ENCODE assay signal across 11 cellular contexts in the genomic region with DNA sequence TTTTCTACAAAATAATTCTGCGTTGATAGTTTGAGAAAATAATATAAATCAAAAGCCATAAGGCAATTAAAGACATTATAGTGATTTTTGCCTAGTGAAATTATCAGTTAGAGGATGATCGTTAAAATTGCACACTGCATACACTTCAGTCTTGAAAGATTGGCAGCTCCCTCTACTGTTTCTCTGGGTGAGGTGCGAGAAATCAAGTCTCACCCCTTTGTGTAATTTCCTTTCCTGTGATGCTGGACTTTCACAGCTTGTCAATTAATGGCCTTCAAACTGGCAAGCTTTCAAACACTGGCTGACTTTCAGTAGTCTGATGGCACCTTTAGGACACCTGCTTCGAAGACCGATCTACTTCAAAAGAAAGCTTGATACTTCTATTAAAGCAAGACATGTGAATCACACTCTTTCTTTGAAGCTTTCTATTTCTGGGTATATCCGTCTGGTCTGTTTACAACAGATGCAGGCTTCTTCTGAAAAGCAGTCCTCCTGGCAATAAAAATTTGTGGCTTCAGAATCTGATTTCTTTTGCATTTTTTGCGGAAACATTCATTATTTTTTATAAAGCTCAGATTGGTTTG.
DNase-seq lines count a peak whose midpoint lies in the region; ATAC-seq and TF ChIP-seq lines count a peak whose summit lies in the region.
"Had no signal": no experiment of that assay in that cellular context is flagged by ENCODE, and none has a peak within 500 bp of the region (broad histone marks: within the 10 kb centered on the region; RNA-seq: fewer than 3 reads in every experiment).

No MANE protein-coding gene starts in this region.

- BruUV-seq in MCF 10A (replicated peaks; lab: Mats Ljungman, UMichigan): no TSS peak

- H3K4me3 Mint-ChIP-seq in MCF 10A (ENCODE audit: unreplicated experiment) (no peak overlapping the region), type B pancreatic cell (no peak overlapping the region)
- H3K4me3 Mint-ChIP-seq: IgD-negative memory B cell had no signal

- DNase-seq in MCF 10A (ENCODE audit: unreplicated experiment) (peak; percentile 51), breast epithelium (ENCODE audit: low spot score in 2 of 2) (no peak), NCI-H446 treated with DMSO at 0.1 percent for 48 hours (lab: John Stamatoyannopoulos, UW) (peak; percentile 74), epithelial cell of proximal tubule (ENCODE audit: low read depth) (no peak), type B pancreatic cell (ENCODE audit: extremely low spot score, unreplicated experiment) (no peak), colonic mucosa (no peak), mucosa of descending colon (no peak)

- TF ChIP-seq POLR2A in breast epithelium (IDR thresholded peaks at IDR 0.05): no peak

- POLR2A ChIA-PET in MCF 10A (lab: Yijun Ruan, JAX): no interaction called here

- no peaks in the 10 kb centered on the region for H3K36me3 Mint-ChIP-seq in MCF 10A (ENCODE audit: insufficient read depth, unreplicated experiment)
- no peaks in the 10 kb centered on the region for H3K36me3 Mint-ChIP-seq in type B pancreatic cell
- H3K36me3 Mint-ChIP-seq: IgD-negative memory B cell had no signal

- no peak overlapping the region for H3K9ac ChIP-seq in colonic mucosa (ENCODE audit: low read depth in 2 of 2, low read length in 2 of 2)
- H3K9ac ChIP-seq: BLaER1 treated with 17β-estradiol and CSF1 and Interleukin-3, amounts not matched to agents 10 nM and 100 nM had no signal

- CTCF ChIA-PET in MCF 10A (lab: Yijun Ruan, JAX): interaction anchor here (0.6 to 1.4 kb wide), 13 partner anchors 8 to 1145 kb away, joined by 3 to 14 read pairs (median 4); no protein-coding TSS in a partner anchor

- no peaks in the 10 kb centered on the region for H3K4me1 Mint-ChIP-seq in MCF 10A (ENCODE audit: insufficient read depth, unreplicated experiment)
- no peaks in the 10 kb centered on the region for H3K4me1 Mint-ChIP-seq in type B pancreatic cell (ENCODE audit: unreplicated experiment)
- H3K4me1 Mint-ChIP-seq: IgD-negative memory B cell had no signal

- no peaks in the 10 kb centered on the region for H3K4me1 ChIP-seq in breast epithelium
- no peaks in the 10 kb centered on the region for H3K4me1 ChIP-seq in colonic mucosa
- no peaks in the 10 kb centered on the region for H3K4me1 ChIP-seq in mucosa of descending colon (ENCODE audit: low read depth)
- H3K4me1 ChIP-seq: BLaER1 treated with 17β-estradiol and CSF1 and Interleukin-3, amounts not matched to agents 10 nM and 100 nM had no signal

- H3K27ac ChIP-seq in breast epithelium (no peak overlapping the region), colonic mucosa (no peak overlapping the region)
- H3K27ac ChIP-seq: BLaER1 treated with 17β-estradiol and CSF1 and Interleukin-3, amounts not matched to agents 10 nM and 100 nM had no signal

- H3K27me3 Mint-ChIP-seq in MCF 10A (ENCODE audit: insufficient read depth, unreplicated experiment) (peaks cover 15% of the 10 kb centered on the region), type B pancreatic cell (no peaks in the 10 kb centered on the region)
- H3K27me3 Mint-ChIP-seq: IgD-negative memory B cell had no signal

- H3K27me3 ChIP-seq in breast epithelium: no peaks in the 10 kb centered on the region
- no peaks in the 10 kb centered on the region for H3K27me3 ChIP-seq in colonic mucosa
- H3K27me3 ChIP-seq: BLaER1 treated with 17β-estradiol and CSF1 and Interleukin-3, amounts not matched to agents 10 nM and 100 nM had no signal

- peak; percentile 61 for TF ChIP-seq CTCF in MCF 10A (IDR thresholded peaks at IDR 0.05; ENCODE audit: unreplicated experiment)
- TF ChIP-seq CTCF in breast epithelium (IDR thresholded peaks at IDR 0.05): no peak
- TF ChIP-seq CTCF in epithelial cell of proximal tubule (conservative IDR thresholded peaks at IDR 0.05; ENCODE audit: low read depth, low read length): peak; percentile 60
- TF ChIP-seq CTCF in type B pancreatic cell (conservative IDR thresholded peaks at IDR 0.05): peak; percentile 78
- TF ChIP-seq CTCF in colonic mucosa (IDR thresholded peaks at IDR 0.05): no peak
- TF ChIP-seq CTCF in mucosa of descending colon (IDR thresholded peaks at IDR 0.05): no peak

- H3K27ac Mint-ChIP-seq in MCF 10A (ENCODE audit: low read depth, unreplicated experiment) (no peak overlapping the region), type B pancreatic cell (no peak overlapping the region)
- H3K27ac Mint-ChIP-seq: IgD-negative memory B cell had no signal

- H3K36me3 ChIP-seq in breast epithelium (no peaks in the 10 kb centered on the region), colonic mucosa (no peaks in the 10 kb centered on the region), mucosa of descending colon (ENCODE audit: low read depth) (no peaks in the 10 kb centered on the region)
- H3K36me3 ChIP-seq: BLaER1 treated with 17β-estradiol and CSF1 and Interleukin-3, amounts not matched to agents 10 nM and 100 nM had no signal

- no peak for ATAC-seq in GM21390 (IDR thresholded peaks at IDR 0.05; ENCODE audit: unreplicated experiment)
- ATAC-seq in mucosa of descending colon: no peak
- ATAC-seq: sciatic nerve had no signal

- no peaks in the 10 kb centered on the region for H3K9me3 ChIP-seq in breast epithelium
- H3K9me3 ChIP-seq in colonic mucosa: no peaks in the 10 kb centered on the region
- peaks cover 9% of the 10 kb centered on the region for H3K9me3 ChIP-seq in mucosa of descending colon
- H3K9me3 ChIP-seq: BLaER1 treated with 17β-estradiol and CSF1 and Interleukin-3, amounts not matched to agents 10 nM and 100 nM had no signal

- H3K9me3 Mint-ChIP-seq in MCF 10A (ENCODE audit: unreplicated experiment) (no peaks in the 10 kb centered on the region), type B pancreatic cell (no peaks in the 10 kb centered on the region)
- H3K9me3 Mint-ChIP-seq: IgD-negative memory B cell had no signal

- intact Hi-C loops in MCF 10A (cut with micrococcal nuclease): loop anchor here (1.0 to 5.0 kb wide), 4 partner anchors 463 to 1107 kb away; no protein-coding TSS in a partner anchor
- intact Hi-C loops in breast epithelium (cut with DNase I; ENCODE audit: low total_unique reads): no loop called here
- intact Hi-C loops in colonic mucosa (cut with DNase I): no loop called here
- intact Hi-C loops in mucosa of descending colon (cut with DNase I, micrococcal nuclease): no loop called here

- H3K4me3 ChIP-seq in breast epithelium: no peak overlapping the region
- H3K4me3 ChIP-seq in epithelial cell of proximal tubule (ENCODE audit: low read depth, low read length): no peak overlapping the region
- H3K4me3 ChIP-seq in colonic mucosa: no peak overlapping the region
- no peak overlapping the region for H3K4me3 ChIP-seq in mucosa of descending colon
- H3K4me3 ChIP-seq: BLaER1 treated with 17β-estradiol and CSF1 and Interleukin-3, amounts not matched to agents 10 nM and 100 nM had no signal

Comparison
In these comparisons a context has a peak if more than half of its experiments do, and no peak if none do; other contexts are left out.
1. DNase-seq: peak in MCF 10A (single experiment) and NCI-H446 treated with DMSO at 0.1 percent for 48 hours (single experiment); none in breast epithelium (0 of 2), epithelial cell of proximal tubule (single experiment), type B pancreatic cell (single experiment), colonic mucosa (single experiment) and mucosa of descending colon (0 of 3).
2. CTCF ChIP-seq: peak in MCF 10A (single experiment), epithelial cell of proximal tubule (single experiment) and type B pancreatic cell (single experiment); none in breast epithelium (0 of 3), colonic mucosa (single experiment) and mucosa of descending colon (single experiment).